2 cellular contexts compared by ENCODE assay signal in genomic region chr11:10287140-10287539, GRCh38.
TF ChIP-seq lines count a peak whose summit lies in the region.

No MANE protein-coding gene starts in this region.

TF ChIP-seq in IMR-90, 13 proteins besides CTCF, POLR2A, EP300 and RAD21:
- no peak for TF ChIP-seq CEBPB (IDR thresholded peaks at IDR 0.05; ENCODE audit: low read depth, low read length)
- no peak for TF ChIP-seq FOS (IDR thresholded peaks at IDR 0.05; ENCODE audit: low read depth, low read length)
- TF ChIP-seq CHD1 (IDR thresholded peaks at IDR 0.05; ENCODE audit: low read depth, low read length): no peak
- no peak for TF ChIP-seq MXI1 (IDR thresholded peaks at IDR 0.05; ENCODE audit: borderline replicate concordance, low read depth, low read length)
- no peak for TF ChIP-seq RCOR1 (IDR thresholded peaks at IDR 0.05; ENCODE audit: insufficient replicate concordance, low read length)
- TF ChIP-seq ELK1 (IDR thresholded peaks at IDR 0.05; ENCODE audit: borderline replicate concordance, low read depth, low read length): no peak
- TF ChIP-seq USF2 (IDR thresholded peaks at IDR 0.05; ENCODE audit: low read depth, low read length): no peak
- TF ChIP-seq RFX5 (IDR thresholded peaks at IDR 0.05; ENCODE audit: low read depth, low read length): no peak
- TF ChIP-seq BHLHE40 (IDR thresholded peaks at IDR 0.05; ENCODE audit: low read depth, low read length): no peak
- TF ChIP-seq MAFK (IDR thresholded peaks at IDR 0.05; ENCODE audit: low read depth, low read length): no peak
- TF ChIP-seq NFE2L2 (IDR thresholded peaks at IDR 0.05; ENCODE audit: low read depth, low read length): no peak
- TF ChIP-seq MAZ (IDR thresholded peaks at IDR 0.05; ENCODE audit: borderline replicate concordance, low read depth, low read length): no peak
- TF ChIP-seq SMC3 (IDR thresholded peaks at IDR 0.05; ENCODE audit: low read depth, low read length): no peak
TF ChIP-seq in IMR-90: peak in this region for 0.

TF ChIP-seq in SK-N-SH treated with all-trans-retinoic acid at 6 μM for 48 hours, 23 proteins besides CTCF, POLR2A, EP300 and RAD21:
- TF ChIP-seq ISL1 (CRISPR knock-in tag; IDR thresholded peaks at IDR 0.05) (no peak), TOX (CRISPR knock-in tag; IDR thresholded peaks at IDR 0.05; ENCODE audit: borderline replicate concordance) (no peak), PATZ1 (CRISPR knock-in tag; IDR thresholded peaks at IDR 0.05; ENCODE audit: borderline replicate concordance) (no peak), PPARA (CRISPR knock-in tag; IDR thresholded peaks at IDR 0.05; ENCODE audit: borderline replicate concordance) (no peak), CSRNP3 (CRISPR knock-in tag; IDR thresholded peaks at IDR 0.05) (no peak), OSR1 (CRISPR knock-in tag; IDR thresholded peaks at IDR 0.05) (no peak)
